In genomic region chr6:4017058-4017457, GRCh38 we compare ENCODE assay signal across 8 cellular contexts.
A peak's percentile ranks its signal among the peaks of the same experiment; 100 is the strongest.
DNase-seq lines count a peak whose midpoint lies in the region; ATAC-seq, FAIRE-seq and TF ChIP-seq lines count a peak whose summit lies in the region.

No MANE protein-coding gene starts in this region.

- POLR2A ChIA-PET in BJ (lab: Charles Lee): no interaction called here

- CTCF ChIA-PET in BJ (lab: Yijun Ruan, JAX): interaction anchor here (1.1 to 1.9 kb wide), 4 partner anchors 8 to 265 kb away, joined by 3 to 10 read pairs (median 4); no protein-coding TSS in a partner anchor

- H3K4me3 ChIP-seq in BJ (ENCODE audit: low read depth, low read length) (peak overlapping the region; percentile 63), choroid plexus epithelial cell (ENCODE audit: low read depth, low read length) (peak overlapping the region; percentile 92)

- no peak for ATAC-seq in natural killer cell treated with Interleukin-12 subunit alpha and Interleukin-12 subunit beta and Interleukin-15 and Interleukin-18, amount 100 ng/mL, for 72 hours
- no peak for ATAC-seq in esophagus mucosa

- H3K27ac Mint-ChIP-seq in natural killer cell treated with Interleukin-12 subunit alpha and Interleukin-12 subunit beta and Interleukin-15 and Interleukin-18, amount 100 ng/mL, for 72 hours: peak overlapping the region; percentile 89 to 95

- H3K27me3 Mint-ChIP-seq in natural killer cell treated with Interleukin-12 subunit alpha and Interleukin-12 subunit beta and Interleukin-15 and Interleukin-18, amount 100 ng/mL, for 72 hours: no peaks in the 10 kb centered on the region

- DNase-seq in BJ (ENCODE audit: low read depth): no peak
- DNase-seq in NAMALWA (ENCODE audit: low spot score): peak; percentile 24
- no peak for DNase-seq in choroid plexus epithelial cell (ENCODE audit: low read depth)
- DNase-seq in natural killer cell treated with Interleukin-12 subunit alpha and Interleukin-12 subunit beta and Interleukin-15 and Interleukin-18, amount 100 ng/mL, for 72 hours (ENCODE audit: low spot score): no peak
- no peak for DNase-seq in dermis blood vessel endothelial cell
- DNase-seq in frontal cortex (ENCODE audit: low spot score in 2 of 2): no peak
- DNase-seq in activated CD8-positive, alpha-beta memory T cell treated with anti-CD3 and anti-CD28 coated beads for 24 hours: no peak

- TF ChIP-seq CTCF in BJ (IDR thresholded peaks at IDR 0.05; ENCODE audit: insufficient read depth, low read depth, low read length): no peak
- no peak for TF ChIP-seq CTCF in choroid plexus epithelial cell (conservative IDR thresholded peaks at IDR 0.05; ENCODE audit: low read depth, low read length)

- H3K9me3 Mint-ChIP-seq in natural killer cell treated with Interleukin-12 subunit alpha and Interleukin-12 subunit beta and Interleukin-15 and Interleukin-18, amount 100 ng/mL, for 72 hours: no peaks in the 10 kb centered on the region

- peaks cover 13% of the 10 kb centered on the region for H3K36me3 Mint-ChIP-seq in natural killer cell treated with Interleukin-12 subunit alpha and Interleukin-12 subunit beta and Interleukin-15 and Interleukin-18, amount 100 ng/mL, for 72 hours

- peaks cover 36 to 57% of the 10 kb centered on the region in 2 donors for H3K4me1 Mint-ChIP-seq in natural killer cell treated with Interleukin-12 subunit alpha and Interleukin-12 subunit beta and Interleukin-15 and Interleukin-18, amount 100 ng/mL, for 72 hours (ENCODE audit: low read depth in 2 of 2)

- FAIRE-seq in frontal cortex (lab: Jason Lieb, UNC): no peak

- no peaks in the 10 kb centered on the region for H3K36me3 ChIP-seq in BJ (ENCODE audit: control insufficient read depth, insufficient read depth, low read length)

- H3K4me3 Mint-ChIP-seq in natural killer cell treated with Interleukin-12 subunit alpha and Interleukin-12 subunit beta and Interleukin-15 and Interleukin-18, amount 100 ng/mL, for 72 hours: peak overlapping the region; percentile 94

- H3K27me3 ChIP-seq in BJ (ENCODE audit: control insufficient read depth, insufficient read depth, low read length): no peaks in the 10 kb centered on the region
